ENCODE assay signal across 19 cellular contexts in the genomic region with DNA sequence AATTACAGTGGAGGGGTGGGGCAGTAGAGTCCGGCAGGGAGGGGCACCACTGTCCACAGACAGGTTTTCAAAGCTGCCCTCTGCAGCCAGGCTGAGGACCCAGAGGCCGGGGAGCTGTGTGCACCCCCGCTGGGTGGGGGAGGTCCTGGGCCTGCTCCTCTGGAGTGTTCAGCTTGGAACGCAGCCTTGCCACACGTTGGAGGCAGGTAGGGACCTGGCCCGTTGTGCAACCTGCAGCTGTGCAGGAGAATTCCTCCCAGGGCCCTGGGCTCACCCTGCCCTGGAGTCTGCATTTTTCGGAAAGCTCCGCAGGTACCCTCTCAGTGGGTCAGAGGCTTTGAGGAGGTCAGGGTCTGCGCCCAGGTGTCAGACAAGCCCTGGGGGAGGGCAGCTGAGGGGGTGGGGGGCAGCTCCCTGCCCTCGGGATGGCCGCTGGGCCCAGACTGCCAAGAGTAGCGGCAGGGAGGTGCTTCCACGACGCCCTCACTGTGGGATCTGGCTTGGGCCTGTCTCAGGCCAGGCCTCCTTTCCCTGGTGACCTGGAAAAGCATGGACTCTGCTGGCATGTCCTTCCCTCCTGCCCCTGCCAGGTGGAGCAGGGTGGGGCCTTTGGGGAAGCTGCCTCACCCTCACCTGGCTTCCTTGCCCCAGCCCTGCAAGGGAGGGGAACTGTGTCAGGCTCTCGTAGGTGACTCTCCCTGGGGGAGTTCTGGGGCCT. TPM values are rescaled to one million over a fixed set of nuclear protein-coding genes. Genes with fewer than 3 reads are reported as not detected.
DNase-seq lines count a peak whose midpoint lies in the region; ATAC-seq, FAIRE-seq and TF ChIP-seq lines count a peak whose summit lies in the region.
"Had no signal": no experiment of that assay in that cellular context is flagged by ENCODE, and none has a peak within 500 bp of the region (broad histone marks: within the 10 kb centered on the region; RNA-seq: fewer than 3 reads in every experiment).

No MANE protein-coding gene starts in this region.

- no peak for FAIRE-seq in pancreas (lab: Jason Lieb, UNC)
- FAIRE-seq: A204.1, colon had no signal

- ATAC-seq in pancreas, result peak; percentile 29 to 66 (median 56)
- ATAC-seq in GM21529 (IDR thresholded peaks at IDR 0.05; ENCODE audit: unreplicated experiment), result no peak
- ATAC-seq: activated CD4-positive, CD25-positive, alpha-beta regulatory T cell treated with anti-CD3 and anti-CD28 coated beads, Interleukin-2, amount 50 U/mL, for 24 hours; Right ventricle myocardium inferior; stimulated activated effector memory CD8-positive, alpha-beta T cell treated with anti-CD3 and anti-CD28 coated beads, Interleukin-12 subunit alpha, Interleukin-12 subunit beta, amount 100 ng/mL, for 72 hours had no signal

- TF ChIP-seq POLR2A in esophagus squamous epithelium (IDR thresholded peaks at IDR 0.05), result peak in 2 of 4 donors; percentile 18 to 28

- TF ChIP-seq CTCF in RWPE1 (conservative IDR thresholded peaks at IDR 0.05; ENCODE audit: low read depth), result no peak
- no peak for TF ChIP-seq CTCF in esophagus squamous epithelium (IDR thresholded peaks at IDR 0.05)
- no peak for TF ChIP-seq CTCF in pancreas (IDR thresholded peaks at IDR 0.05)

- H3K4me3 ChIP-seq in BLaER1 treated with 17β-estradiol and CSF1 and Interleukin-3, amounts not matched to agents 10 nM and 100 nM, result no peak overlapping the region
- peak overlapping the region in 3 of 4 donors; percentile 14 to 33 (median 23) for H3K4me3 ChIP-seq in esophagus squamous epithelium
- no peak overlapping the region for H3K4me3 ChIP-seq in pancreas

- CTCF ChIA-PET in RWPE1 (lab: Yijun Ruan, JAX), result interaction anchor here (0.6 to 1.3 kb wide), 9 partner anchors 22 to 202 kb away, joined by 3 to 6 read pairs (median 4); no protein-coding TSS in a partner anchor

- 47% methylated on average over 5 of the region's 15 CpGs; no CpG with 5 or more reads in 1 of the 2 donors for WGBS in esophagus squamous epithelium, 2 donors
- 27 to 40% methylated on average over 14 to 15 of the region's 15 CpGs for WGBS in pancreas, 2 donors

- H3K27me3 ChIP-seq in BLaER1 treated with 17β-estradiol and CSF1 and Interleukin-3, amounts not matched to agents 10 nM and 100 nM, result no peaks in the 10 kb centered on the region
- H3K27me3 ChIP-seq in esophagus squamous epithelium, result no peaks in the 10 kb centered on the region
- H3K27me3 ChIP-seq in pancreas, result no peaks in the 10 kb centered on the region

- H3K9me3 ChIP-seq in BLaER1 treated with 17β-estradiol and CSF1 and Interleukin-3, amounts not matched to agents 10 nM and 100 nM (replicated peaks in 1 of 11), result no peaks in the 10 kb centered on the region
- H3K9me3 ChIP-seq in esophagus squamous epithelium (no peaks in the 10 kb centered on the region), pancreas (no peaks in the 10 kb centered on the region)

- H3K36me3 ChIP-seq in BLaER1 treated with 17β-estradiol and CSF1 and Interleukin-3, amounts not matched to agents 10 nM and 100 nM, result peaks cover 0 to 3% (median 0%) of the 10 kb centered on the region in 11 experiments; a peak in 1 of 22 replicates
- peaks cover 0 to 5% (median 0%) of the 10 kb centered on the region in 3 donors for H3K36me3 ChIP-seq in esophagus squamous epithelium
- H3K36me3 ChIP-seq in pancreas, result no peaks in the 10 kb centered on the region

- H3K4me1 ChIP-seq in BLaER1 treated with 17β-estradiol and CSF1 and Interleukin-3, amounts not matched to agents 10 nM and 100 nM, result peaks cover 96 to 99% (median 98%) of the 10 kb centered on the region in 10 experiments
- H3K4me1 ChIP-seq in esophagus squamous epithelium (peaks cover 91 to 100% (median 96%) of the 10 kb centered on the region in 3 donors), pancreas (peaks cover 28 to 41% (median 35%) of the 10 kb centered on the region in 3 donors)

- H3K9ac ChIP-seq in BLaER1 treated with 17β-estradiol and CSF1 and Interleukin-3, amounts not matched to agents 10 nM and 100 nM, result peak overlapping the region in 2 of 11 experiments; percentile 24 to 50; a peak in 2 of 22 replicates

- POLR2A ChIA-PET in RWPE1 (lab: Yijun Ruan, JAX; ENCODE audit: low non-redundant PET), result interaction anchor here (0.5 to 1.8 kb wide), 6 partner anchors 11 to 366 kb away, joined by 3 to 12 read pairs (median 5); no protein-coding TSS in a partner anchor

- DNase-seq in RWPE1 (ENCODE audit: low spot score) (peak; percentile 88), esophagus squamous epithelium (lab: John Stamatoyannopoulos, UW) (no peak), pancreas (peak in 3 of 6 donors; percentile 63 to 73 (median 65)), NCI-H128 (lab: John Stamatoyannopoulos, UW; ENCODE audit: unreplicated experiment) (no peak), GM03348 (ENCODE audit: low spot score) (no peak)
- no peak for DNase-seq in stimulated activated CD4-positive, alpha-beta T cell treated with anti-CD3 and anti-CD28 coated beads, Interleukin-4, amount 100 ng/mL, for 4 hours
- DNase-seq: activated gamma-delta T cell treated with Interleukin-2 at 50 U/mL for 16 hours; aorta; CD4-positive, CD25-positive, alpha-beta regulatory T cell; DMS79; kidney glomerular epithelial cell; T-helper 1 cell had no signal

- H4K20me1 ChIP-seq in BLaER1 treated with 17β-estradiol and CSF1 and Interleukin-3, amounts not matched to agents 10 nM and 100 nM, result peaks cover 99 to 100% (median 100%) of the 10 kb centered on the region in 11 experiments

- intact Hi-C loops in esophagus squamous epithelium (cut with DNase I), result no loop called here
- intact Hi-C loops in pancreas (cut with DNase I), result no loop called here

- H3K27ac ChIP-seq in BLaER1 treated with 17β-estradiol and CSF1 and Interleukin-3, amounts not matched to agents 10 nM and 100 nM, result no peak overlapping the region
- peak overlapping the region; percentile 100 for H3K27ac ChIP-seq in RWPE1
- H3K27ac ChIP-seq in esophagus squamous epithelium, result peak overlapping the region; percentile 81 to 93 (median 90)
- H3K27ac ChIP-seq in pancreas, result peak overlapping the region; percentile 17 to 33 (median 30)

- H3K4me2 ChIP-seq in BLaER1 treated with 17β-estradiol and CSF1 and Interleukin-3, amounts not matched to agents 10 nM and 100 nM, result peak overlapping the region; percentile 29 to 95 (median 83); a peak in 18 of 22 replicates

RNA-seq across cellular contexts. Expression of a gene that starts 29.5 kb away (rescaled TPM):
- total RNA-seq in esophagus squamous epithelium (10 to 100 TPM; 41.8 to 83.1 (median 50.4) TPM), pancreas (10 to 100 TPM; 20.2 to 34.1 (median 22.9) TPM)
- 10 to 100 TPM; 22.4 to 35.1 TPM for polyA plus RNA-seq in pancreas

Comparison
In these comparisons a context has a peak if more than half of its experiments do, and no peak if none do; other contexts are left out.
1. H3K27ac ChIP-seq: peak in RWPE1 (single experiment), esophagus squamous epithelium (4 of 4) and pancreas (4 of 4); none in BLaER1 treated with 17β-estradiol and CSF1 and Interleukin-3, amounts not matched to agents 10 nM and 100 nM (0 of 11).
2. H3K4me3 ChIP-seq: peak in esophagus squamous epithelium (3 of 4); none in BLaER1 treated with 17β-estradiol and CSF1 and Interleukin-3, amounts not matched to agents 10 nM and 100 nM (0 of 10) and pancreas (0 of 4).